1 cellular context compared by ENCODE assay signal in the genomic region with DNA sequence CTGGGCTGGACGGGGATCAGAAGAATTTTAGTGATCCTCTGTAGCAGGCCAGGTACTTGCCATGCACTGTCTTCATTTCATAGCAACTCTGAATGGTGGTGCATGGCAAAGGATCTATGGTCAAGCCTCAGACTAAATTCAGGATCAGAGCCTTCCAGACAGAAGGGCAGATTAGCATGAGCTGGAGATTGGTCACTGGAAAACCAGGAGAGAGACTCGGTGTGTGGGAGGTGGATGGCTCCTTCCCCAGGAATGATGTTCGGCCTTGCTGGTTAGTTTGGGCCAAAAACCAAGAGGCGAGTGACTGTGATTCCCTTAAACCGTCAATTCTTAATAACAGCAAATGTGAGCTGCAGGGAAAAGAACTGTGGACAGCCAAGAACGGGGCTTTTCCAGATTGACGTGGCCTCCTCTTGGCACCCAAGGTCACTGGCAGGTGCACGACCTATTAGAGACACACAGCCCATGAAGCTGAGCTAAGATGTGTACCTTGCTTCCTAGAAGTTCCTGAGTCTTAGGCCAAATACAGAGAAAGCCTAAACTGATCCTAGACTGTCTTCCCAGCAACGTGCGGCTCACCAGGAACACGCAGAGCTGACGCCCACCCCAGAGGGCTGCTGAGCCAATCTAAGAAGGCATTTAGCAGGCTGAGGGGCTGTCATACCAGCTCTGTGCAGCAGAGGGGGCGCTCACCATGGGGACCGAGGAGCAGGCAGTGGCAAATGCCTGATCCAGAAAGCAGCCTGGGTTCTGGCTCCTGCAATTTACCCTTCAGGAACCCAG.
TF ChIP-seq lines count a peak whose summit lies in the region.

No MANE protein-coding gene starts in this region.

TF ChIP-seq in K562, 482 proteins besides CTCF, POLR2A, EP300 and RAD21 (continued from another document and continues in another):
- TF ChIP-seq, protein P1, sequence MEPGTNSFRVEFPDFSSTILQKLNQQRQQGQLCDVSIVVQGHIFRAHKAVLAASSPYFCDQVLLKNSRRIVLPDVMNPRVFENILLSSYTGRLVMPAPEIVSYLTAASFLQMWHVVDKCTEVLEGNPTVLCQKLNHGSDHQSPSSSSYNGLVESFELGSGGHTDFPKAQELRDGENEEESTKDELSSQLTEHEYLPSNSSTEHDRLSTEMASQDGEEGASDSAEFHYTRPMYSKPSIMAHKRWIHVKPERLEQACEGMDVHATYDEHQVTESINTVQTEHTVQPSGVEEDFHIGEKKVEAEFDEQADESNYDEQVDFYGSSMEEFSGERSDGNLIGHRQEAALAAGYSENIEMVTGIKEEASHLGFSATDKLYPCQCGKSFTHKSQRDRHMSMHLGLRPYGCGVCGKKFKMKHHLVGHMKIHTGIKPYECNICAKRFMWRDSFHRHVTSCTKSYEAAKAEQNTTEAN (CRISPR knock-in tag; IDR thresholded peaks at IDR 0.05) = no peak
- TF ChIP-seq SIRT6 (IDR thresholded peaks at IDR 0.05; ENCODE audit: low read depth, low read length) (no peak), HIVEP1 (CRISPR knock-in tag; IDR thresholded peaks at IDR 0.05) (no peak), ZNF263 (CRISPR knock-in tag; IDR thresholded peaks at IDR 0.05; ENCODE audit: borderline replicate concordance) (no peak), SRF (CRISPR knock-in tag; IDR thresholded peaks at IDR 0.05) (no peak), ARID2 (IDR thresholded peaks at IDR 0.05) (peak; percentile 62; the same call in 1 of the 2 replicates), BCOR (IDR thresholded peaks at IDR 0.05) (no peak), ZNF436 (CRISPR knock-in tag; IDR thresholded peaks at IDR 0.05) (no peak), MIER1 (IDR thresholded peaks at IDR 0.05; ENCODE audit: low read depth) (no peak), SNRNP70 (optimal IDR thresholded peaks at IDR 0.05; ENCODE audit: low read depth, low read length) (no peak), PHB2 (IDR thresholded peaks at IDR 0.05; ENCODE audit: low read depth) (no peak), ZC3H4 (CRISPR knock-in tag; IDR thresholded peaks at IDR 0.05; ENCODE audit: borderline replicate concordance) (no peak), BACH1 (tag; IDR thresholded peaks at IDR 0.05) (no peak), TEAD4 (IDR thresholded peaks at IDR 0.05; ENCODE audit: low read length) (0 out of 2 replicates have a peak, but pooled peaks have one; percentile 22), TEAD4 (CRISPR knock-in tag; IDR thresholded peaks at IDR 0.05; ENCODE audit: borderline replicate concordance) (no peak), POLR3A (IDR thresholded peaks at IDR 0.05; ENCODE audit: borderline replicate concordance, extremely low read depth, insufficient read depth, insufficient read length) (no peak), L3MBTL2 (IDR thresholded peaks at IDR 0.05) (0 out of 2 replicates have a peak, but pooled peaks have one; percentile 12), TEAD1 (CRISPR knock-in tag; IDR thresholded peaks at IDR 0.05) (no peak), HDGF (IDR thresholded peaks at IDR 0.05) (0 out of 2 replicates have a peak, but pooled peaks have one; percentile 53), BRCA1 (IDR thresholded peaks at IDR 0.05) (no peak), BRCA1 (CRISPR knock-in tag; IDR thresholded peaks at IDR 0.05) (no peak), ZFP30 (CRISPR knock-in tag; IDR thresholded peaks at IDR 0.05; ENCODE audit: borderline replicate concordance) (no peak), MTA2 (IDR thresholded peaks at IDR 0.05; ENCODE audit: low read depth) (no peak), BHLHE40 (IDR thresholded peaks at IDR 0.05; ENCODE audit: low read length) (0 out of 2 replicates have a peak, but pooled peaks have one; percentile 18), RCOR1 (IDR thresholded peaks at IDR 0.05; ENCODE audit: borderline replicate concordance in 1 of 2, low read depth in 2 of 2, low read length in 2 of 2) (peak; percentile 14 to 54; a peak in 2 of 4 replicates), SUPT5H (IDR thresholded peaks at IDR 0.05) (no peak), TBL1XR1 (IDR thresholded peaks at IDR 0.05; ENCODE audit: low read length in 2 of 2) (peak in 1 of 2 experiments; percentile 52; a peak in 1 of 4 replicates), RB1 (IDR thresholded peaks at IDR 0.05; ENCODE audit: low read depth) (peak; percentile 47; the same call in 1 of the 2 replicates), ZNF764 (CRISPR knock-in tag; IDR thresholded peaks at IDR 0.05; ENCODE audit: low read depth) (no peak), ZNF174 (CRISPR knock-in tag; IDR thresholded peaks at IDR 0.05) (no peak), PCBP1 (IDR thresholded peaks at IDR 0.05; ENCODE audit: low read depth, low read length, poor library complexity, severe bottlenecking) (no peak), ZNF121 (CRISPR knock-in tag; conservative IDR thresholded peaks at IDR 0.05) (no peak), ETV5 (CRISPR knock-in tag; IDR thresholded peaks at IDR 0.05; ENCODE audit: low read depth) (no peak), NFE2 (IDR thresholded peaks at IDR 0.05; ENCODE audit: low read depth) (no peak), RBM34 (IDR thresholded peaks at IDR 0.05; ENCODE audit: borderline replicate concordance, insufficient read depth, low read length) (no peak), SRSF7 (optimal IDR thresholded peaks at IDR 0.05; ENCODE audit: low read depth, low read length) (no peak), FOXA1 (IDR thresholded peaks at IDR 0.05; ENCODE audit: borderline replicate concordance) (no peak), SREBF1 (IDR thresholded peaks at IDR 0.05; ENCODE audit: borderline replicate concordance, low read depth, low read length) (no peak), SMARCE1 (IDR thresholded peaks at IDR 0.05) (no peak), FOXP1 (CRISPR knock-in tag; IDR thresholded peaks at IDR 0.05) (no peak), HNRNPH1 (optimal IDR thresholded peaks at IDR 0.05; ENCODE audit: low read depth, low read length) (no peak), EGR1 (conservative IDR thresholded peaks at IDR 0.05) (0 out of 2 replicates have a peak, but pooled peaks have one; percentile 10), ATF7 (IDR thresholded peaks at IDR 0.05) (0 out of 2 replicates have a peak, but pooled peaks have one; percentile 19), XRCC5 (IDR thresholded peaks at IDR 0.05; ENCODE audit: low read depth, low read length) (0 out of 2 replicates have a peak, but pooled peaks have one; percentile 28), CBFA2T3 (IDR thresholded peaks at IDR 0.05) (no peak), HOXB6 (CRISPR knock-in tag; IDR thresholded peaks at IDR 0.05; ENCODE audit: borderline replicate concordance) (no peak)
- TF ChIP-seq, protein P2, sequence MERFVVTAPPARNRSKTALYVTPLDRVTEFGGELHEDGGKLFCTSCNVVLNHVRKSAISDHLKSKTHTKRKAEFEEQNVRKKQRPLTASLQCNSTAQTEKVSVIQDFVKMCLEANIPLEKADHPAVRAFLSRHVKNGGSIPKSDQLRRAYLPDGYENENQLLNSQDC (CRISPR knock-in tag; IDR thresholded peaks at IDR 0.05) = no peak
- TF ChIP-seq, protein P3, sequence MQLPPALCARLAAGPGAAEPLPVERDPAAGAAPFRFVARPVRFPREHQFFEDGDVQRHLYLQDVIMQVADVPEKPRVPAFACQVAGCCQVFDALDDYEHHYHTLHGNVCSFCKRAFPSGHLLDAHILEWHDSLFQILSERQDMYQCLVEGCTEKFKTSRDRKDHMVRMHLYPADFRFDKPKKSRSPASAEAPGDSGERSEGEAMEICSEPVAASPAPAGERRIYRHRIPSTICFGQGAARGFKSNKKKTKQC (CRISPR knock-in tag; IDR thresholded peaks at IDR 0.05) = no peak
- TF ChIP-seq, protein P4, sequence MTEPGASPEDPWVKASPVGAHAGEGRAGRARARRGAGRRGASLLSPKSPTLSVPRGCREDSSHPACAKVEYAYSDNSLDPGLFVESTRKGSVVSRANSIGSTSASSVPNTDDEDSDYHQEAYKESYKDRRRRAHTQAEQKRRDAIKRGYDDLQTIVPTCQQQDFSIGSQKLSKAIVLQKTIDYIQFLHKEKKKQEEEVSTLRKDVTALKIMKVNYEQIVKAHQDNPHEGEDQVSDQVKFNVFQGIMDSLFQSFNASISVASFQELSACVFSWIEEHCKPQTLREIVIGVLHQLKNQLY (CRISPR knock-in tag; conservative IDR thresholded peaks at IDR 0.05) = no peak
- TF ChIP-seq, protein P5, sequence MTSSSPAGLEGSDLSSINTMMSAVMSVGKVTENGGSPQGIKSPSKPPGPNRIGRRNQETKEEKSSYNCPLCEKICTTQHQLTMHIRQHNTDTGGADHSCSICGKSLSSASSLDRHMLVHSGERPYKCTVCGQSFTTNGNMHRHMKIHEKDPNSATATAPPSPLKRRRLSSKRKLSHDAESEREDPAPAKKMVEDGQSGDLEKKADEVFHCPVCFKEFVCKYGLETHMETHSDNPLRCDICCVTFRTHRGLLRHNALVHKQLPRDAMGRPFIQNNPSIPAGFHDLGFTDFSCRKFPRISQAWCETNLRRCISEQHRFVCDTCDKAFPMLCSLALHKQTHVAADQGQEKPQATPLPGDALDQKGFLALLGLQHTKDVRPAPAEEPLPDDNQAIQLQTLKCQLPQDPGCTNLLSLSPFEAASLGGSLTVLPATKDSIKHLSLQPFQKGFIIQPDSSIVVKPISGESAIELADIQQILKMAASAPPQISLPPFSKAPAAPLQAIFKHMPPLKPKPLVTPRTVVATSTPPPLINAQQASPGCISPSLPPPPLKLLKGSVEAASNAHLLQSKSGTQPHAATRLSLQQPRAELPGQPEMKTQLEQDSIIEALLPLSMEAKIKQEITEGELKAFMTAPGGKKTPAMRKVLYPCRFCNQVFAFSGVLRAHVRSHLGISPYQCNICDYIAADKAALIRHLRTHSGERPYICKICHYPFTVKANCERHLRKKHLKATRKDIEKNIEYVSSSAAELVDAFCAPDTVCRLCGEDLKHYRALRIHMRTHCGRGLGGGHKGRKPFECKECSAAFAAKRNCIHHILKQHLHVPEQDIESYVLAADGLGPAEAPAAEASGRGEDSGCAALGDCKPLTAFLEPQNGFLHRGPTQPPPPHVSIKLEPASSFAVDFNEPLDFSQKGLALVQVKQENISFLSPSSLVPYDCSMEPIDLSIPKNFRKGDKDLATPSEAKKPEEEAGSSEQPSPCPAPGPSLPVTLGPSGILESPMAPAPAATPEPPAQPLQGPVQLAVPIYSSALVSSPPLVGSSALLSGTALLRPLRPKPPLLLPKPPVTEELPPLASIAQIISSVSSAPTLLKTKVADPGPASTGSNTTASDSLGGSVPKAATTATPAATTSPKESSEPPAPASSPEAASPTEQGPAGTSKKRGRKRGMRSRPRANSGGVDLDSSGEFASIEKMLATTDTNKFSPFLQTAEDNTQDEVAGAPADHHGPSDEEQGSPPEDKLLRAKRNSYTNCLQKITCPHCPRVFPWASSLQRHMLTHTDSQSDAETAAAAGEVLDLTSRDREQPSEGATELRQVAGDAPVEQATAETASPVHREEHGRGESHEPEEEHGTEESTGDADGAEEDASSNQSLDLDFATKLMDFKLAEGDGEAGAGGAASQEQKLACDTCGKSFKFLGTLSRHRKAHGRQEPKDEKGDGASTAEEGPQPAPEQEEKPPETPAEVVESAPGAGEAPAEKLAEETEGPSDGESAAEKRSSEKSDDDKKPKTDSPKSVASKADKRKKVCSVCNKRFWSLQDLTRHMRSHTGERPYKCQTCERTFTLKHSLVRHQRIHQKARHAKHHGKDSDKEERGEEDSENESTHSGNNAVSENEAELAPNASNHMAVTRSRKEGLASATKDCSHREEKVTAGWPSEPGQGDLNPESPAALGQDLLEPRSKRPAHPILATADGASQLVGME (CRISPR knock-in tag; IDR thresholded peaks at IDR 0.05) = no peak
- TF ChIP-seq, protein P6, sequence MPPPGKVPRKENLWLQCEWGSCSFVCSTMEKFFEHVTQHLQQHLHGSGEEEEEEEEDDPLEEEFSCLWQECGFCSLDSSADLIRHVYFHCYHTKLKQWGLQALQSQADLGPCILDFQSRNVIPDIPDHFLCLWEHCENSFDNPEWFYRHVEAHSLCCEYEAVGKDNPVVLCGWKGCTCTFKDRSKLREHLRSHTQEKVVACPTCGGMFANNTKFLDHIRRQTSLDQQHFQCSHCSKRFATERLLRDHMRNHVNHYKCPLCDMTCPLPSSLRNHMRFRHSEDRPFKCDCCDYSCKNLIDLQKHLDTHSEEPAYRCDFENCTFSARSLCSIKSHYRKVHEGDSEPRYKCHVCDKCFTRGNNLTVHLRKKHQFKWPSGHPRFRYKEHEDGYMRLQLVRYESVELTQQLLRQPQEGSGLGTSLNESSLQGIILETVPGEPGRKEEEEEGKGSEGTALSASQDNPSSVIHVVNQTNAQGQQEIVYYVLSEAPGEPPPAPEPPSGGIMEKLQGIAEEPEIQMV (tag; conservative IDR thresholded peaks at IDR 0.05; ENCODE audit: low read depth) = no peak
- TF ChIP-seq, protein P7, sequence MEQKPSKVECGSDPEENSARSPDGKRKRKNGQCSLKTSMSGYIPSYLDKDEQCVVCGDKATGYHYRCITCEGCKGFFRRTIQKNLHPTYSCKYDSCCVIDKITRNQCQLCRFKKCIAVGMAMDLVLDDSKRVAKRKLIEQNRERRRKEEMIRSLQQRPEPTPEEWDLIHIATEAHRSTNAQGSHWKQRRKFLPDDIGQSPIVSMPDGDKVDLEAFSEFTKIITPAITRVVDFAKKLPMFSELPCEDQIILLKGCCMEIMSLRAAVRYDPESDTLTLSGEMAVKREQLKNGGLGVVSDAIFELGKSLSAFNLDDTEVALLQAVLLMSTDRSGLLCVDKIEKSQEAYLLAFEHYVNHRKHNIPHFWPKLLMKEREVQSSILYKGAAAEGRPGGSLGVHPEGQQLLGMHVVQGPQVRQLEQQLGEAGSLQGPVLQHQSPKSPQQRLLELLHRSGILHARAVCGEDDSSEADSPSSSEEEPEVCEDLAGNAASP (IDR thresholded peaks at IDR 0.05) = no peak
- TF ChIP-seq, protein P8, sequence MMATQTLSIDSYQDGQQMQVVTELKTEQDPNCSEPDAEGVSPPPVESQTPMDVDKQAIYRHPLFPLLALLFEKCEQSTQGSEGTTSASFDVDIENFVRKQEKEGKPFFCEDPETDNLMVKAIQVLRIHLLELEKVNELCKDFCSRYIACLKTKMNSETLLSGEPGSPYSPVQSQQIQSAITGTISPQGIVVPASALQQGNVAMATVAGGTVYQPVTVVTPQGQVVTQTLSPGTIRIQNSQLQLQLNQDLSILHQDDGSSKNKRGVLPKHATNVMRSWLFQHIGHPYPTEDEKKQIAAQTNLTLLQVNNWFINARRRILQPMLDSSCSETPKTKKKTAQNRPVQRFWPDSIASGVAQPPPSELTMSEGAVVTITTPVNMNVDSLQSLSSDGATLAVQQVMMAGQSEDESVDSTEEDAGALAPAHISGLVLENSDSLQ (IDR thresholded peaks at IDR 0.05) = no peak
- TF ChIP-seq, protein P9, sequence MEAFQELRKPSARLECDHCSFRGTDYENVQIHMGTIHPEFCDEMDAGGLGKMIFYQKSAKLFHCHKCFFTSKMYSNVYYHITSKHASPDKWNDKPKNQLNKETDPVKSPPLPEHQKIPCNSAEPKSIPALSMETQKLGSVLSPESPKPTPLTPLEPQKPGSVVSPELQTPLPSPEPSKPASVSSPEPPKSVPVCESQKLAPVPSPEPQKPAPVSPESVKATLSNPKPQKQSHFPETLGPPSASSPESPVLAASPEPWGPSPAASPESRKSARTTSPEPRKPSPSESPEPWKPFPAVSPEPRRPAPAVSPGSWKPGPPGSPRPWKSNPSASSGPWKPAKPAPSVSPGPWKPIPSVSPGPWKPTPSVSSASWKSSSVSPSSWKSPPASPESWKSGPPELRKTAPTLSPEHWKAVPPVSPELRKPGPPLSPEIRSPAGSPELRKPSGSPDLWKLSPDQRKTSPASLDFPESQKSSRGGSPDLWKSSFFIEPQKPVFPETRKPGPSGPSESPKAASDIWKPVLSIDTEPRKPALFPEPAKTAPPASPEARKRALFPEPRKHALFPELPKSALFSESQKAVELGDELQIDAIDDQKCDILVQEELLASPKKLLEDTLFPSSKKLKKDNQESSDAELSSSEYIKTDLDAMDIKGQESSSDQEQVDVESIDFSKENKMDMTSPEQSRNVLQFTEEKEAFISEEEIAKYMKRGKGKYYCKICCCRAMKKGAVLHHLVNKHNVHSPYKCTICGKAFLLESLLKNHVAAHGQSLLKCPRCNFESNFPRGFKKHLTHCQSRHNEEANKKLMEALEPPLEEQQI (IDR thresholded peaks at IDR 0.05) = no peak
